Comparison of ENCODE assay signal across 8 cellular contexts in genomic region chr9:4298255-4299005, GRCh38. TPM values are rescaled to one million over a fixed set of nuclear protein-coding genes. Genes with fewer than 3 reads are reported as not detected.
DNase-seq lines count a peak whose midpoint lies in the region; ATAC-seq and TF ChIP-seq lines count a peak whose summit lies in the region.

No MANE protein-coding gene starts in this region.

- no peak for TF ChIP-seq CTCF in GM06990 (IDR thresholded peaks at IDR 0.05; ENCODE audit: insufficient read depth, low read length, poor library complexity, severe bottlenecking)
- no peak for TF ChIP-seq CTCF in brain (conservative IDR thresholded peaks at IDR 0.05)

- in situ Hi-C loops in SK-MEL-5 (cut with HindIII; ENCODE audit: low pct_unique_long_range_greater_than_20kb, low sequenced_read_pairs) = no loop called here

- H3K4me3 Mint-ChIP-seq in brain = peak overlapping the region; percentile 93 to 98 (median 95)

- H3K4me3 ChIP-seq in GM06990 (replicated peaks; ENCODE audit: low read depth, low read length) = peak overlapping the region; percentile 69

- H3K27ac Mint-ChIP-seq in brain = peak overlapping the region; percentile 83 to 98 (median 92)

- H3K27me3 ChIP-seq in GM06990 (replicated peaks; ENCODE audit: control insufficient read depth, insufficient read depth, low read length) = peaks cover 5% of the 10 kb centered on the region

- no peaks in the 10 kb centered on the region for H3K36me3 Mint-ChIP-seq in brain

- H3K36me3 ChIP-seq in GM06990 (ENCODE audit: control insufficient read depth, insufficient read depth, low read length) = no peaks in the 10 kb centered on the region

- peaks cover 69% of the 10 kb centered on the region for H3K27me3 Mint-ChIP-seq in brain

- peak; percentile 24 for ATAC-seq in HG02623 (IDR thresholded peaks at IDR 0.05; ENCODE audit: unreplicated experiment)
- no peak for ATAC-seq in GM19035 (IDR thresholded peaks at IDR 0.05; ENCODE audit: unreplicated experiment)

- DNase-seq in GM06990 (ENCODE audit: extremely low read depth, insufficient read length) (peak; percentile 31), SK-MEL-5 (ENCODE audit: low read depth, low spot score) (peak; percentile 7), iris pigment epithelial cell (ENCODE audit: low read depth) (peak; percentile 50), NOMO-1 treated with DMSO at 0.1 percent for 48 hours (lab: John Stamatoyannopoulos, UW; ENCODE audit: unreplicated experiment) (no peak)
- peak; percentile 42 for DNase-seq in stimulated activated CD4-positive, alpha-beta T cell treated with anti-CD3 and anti-CD28 coated beads, Interleukin-12 subunit alpha, Interleukin-12 subunit beta, amount 100 ng/mL, for 4 hours

- H3K4me1 Mint-ChIP-seq in brain = peaks cover 57% of the 10 kb centered on the region

- peaks cover 0 to 7% (median 0%) of the 10 kb centered on the region in 5 experiments for H3K9me3 Mint-ChIP-seq in brain

RNA-seq across cellular contexts. Expression of gene GLIS3, which starts 1.4 kb away (rescaled TPM):
- 0.03 and 0.08 TPM in 2 replicates for total RNA-seq in SK-MEL-5 (2014; rRNA removed; shearing (Covaris generic))
- 0.01 TPM in 1 of 2 replicates, not detected in the other for polyA plus RNA-seq in SK-MEL-5 (2015; cell fraction: cytosol; rRNA removed)
- 6.2 TPM in 1 of 2 replicates, not detected in the other for polyA plus RNA-seq in SK-MEL-5 (2015; cell fraction: nucleus; rRNA removed)
- 1.6 TPM for polyA plus RNA-seq in brain (ENCODE audit: insufficient read depth, low read depth, low replicate concordance)
